ENCODE assay signal across 10 cellular contexts in the genomic region with DNA sequence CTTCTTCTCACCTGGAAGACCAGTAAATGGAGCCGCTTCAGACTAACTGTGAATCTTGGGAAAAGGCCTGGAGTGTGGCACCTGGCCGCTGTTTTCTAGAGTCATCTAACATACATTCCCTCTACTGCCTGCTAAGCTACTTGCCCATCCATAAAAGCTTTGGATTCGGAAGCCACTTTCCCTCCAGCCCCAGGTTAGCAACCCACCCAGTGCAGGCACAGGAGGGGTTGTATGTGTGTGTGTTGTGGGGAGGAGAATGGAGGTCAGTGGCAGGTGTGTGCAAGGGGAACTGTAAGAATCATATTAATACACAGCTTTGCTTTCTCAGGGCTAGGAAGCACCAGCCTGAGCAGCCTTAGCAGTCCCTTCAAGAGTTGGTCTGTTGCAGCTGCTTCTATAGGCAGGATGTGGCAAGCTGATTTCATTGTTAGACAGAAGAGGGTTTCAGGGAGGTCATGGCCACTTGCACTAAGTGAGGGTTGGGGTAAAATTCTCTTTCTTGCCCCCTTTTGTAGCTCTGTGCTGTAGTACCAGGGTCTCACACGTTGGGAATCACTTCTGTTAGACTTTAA.
DNase-seq lines count a peak whose midpoint lies in the region; ATAC-seq and TF ChIP-seq lines count a peak whose summit lies in the region.
"Had no signal": no experiment of that assay in that cellular context is flagged by ENCODE, and none has a peak within 500 bp of the region (broad histone marks: within the 10 kb centered on the region; RNA-seq: fewer than 3 reads in every experiment).

No MANE protein-coding gene starts in this region.

- no peak for TF ChIP-seq CTCF in DND-41 (IDR thresholded peaks at IDR 0.05; ENCODE audit: borderline replicate concordance, extremely low read depth, low read length, poor library complexity, severe bottlenecking)

- peaks cover 3% of the 10 kb centered on the region for H3K9me3 ChIP-seq in DND-41 (ENCODE audit: insufficient read depth, low read length, severe bottlenecking)
- H3K9me3 ChIP-seq: esophagus squamous epithelium had no signal

- H3K27me3 ChIP-seq in DND-41 (ENCODE audit: insufficient read depth, low read length, poor library complexity) = no peaks in the 10 kb centered on the region
- H3K27me3 ChIP-seq: esophagus squamous epithelium had no signal

- H3K27ac ChIP-seq in DND-41 (ENCODE audit: low read length) = peak overlapping the region; percentile 23; the same call in 1 of the 2 replicates
- H3K27ac ChIP-seq: esophagus squamous epithelium had no signal

- H3K4me2 ChIP-seq in DND-41 (ENCODE audit: insufficient read depth, low read length) = no peak overlapping the region

- H3K36me3 ChIP-seq in DND-41 (ENCODE audit: insufficient read depth, low read length) = peaks cover 37% of the 10 kb centered on the region

- peak; percentile 54 for DNase-seq in DND-41
- no peak for DNase-seq in NCI-H510A (lab: John Stamatoyannopoulos, UW)
- DNase-seq in SW 1271 (lab: John Stamatoyannopoulos, UW) = no peak
- DNase-seq in activated CD8-positive, alpha-beta memory T cell treated with anti-CD3 and anti-CD28 coated beads for 24 hours = no peak
- no peak for DNase-seq in NCI-H128 (lab: John Stamatoyannopoulos, UW; ENCODE audit: unreplicated experiment)
- DNase-seq: esophagus squamous epithelium, KG1 had no signal

- H3K4me1 ChIP-seq in DND-41 (ENCODE audit: insufficient read depth, low read length) = peaks cover 14% of the 10 kb centered on the region
- H3K4me1 ChIP-seq: esophagus squamous epithelium had no signal

- ATAC-seq in DND-41 (ENCODE audit: insufficient read depth, low read depth) (peak; percentile 96), GM19043 (IDR thresholded peaks at IDR 0.05; ENCODE audit: low read depth, unreplicated experiment) (peak; percentile 86), HG02840 (IDR thresholded peaks at IDR 0.05; ENCODE audit: low FRiP score, unreplicated experiment) (peak; percentile 75), HG03571 (IDR thresholded peaks at IDR 0.05; ENCODE audit: unreplicated experiment) (peak; percentile 60)

- H3K79me2 ChIP-seq in DND-41 (ENCODE audit: insufficient read depth, low read length) = peaks cover 52% of the 10 kb centered on the region

- H4K20me1 ChIP-seq in DND-41 (ENCODE audit: insufficient read depth, low read length) = peaks cover 12% of the 10 kb centered on the region; the same call in 1 of the 2 replicates

- no peak overlapping the region for H3K4me3 ChIP-seq in DND-41 (ENCODE audit: low read depth in 1 of 2, low read length in 2 of 2)
- H3K4me3 ChIP-seq: esophagus squamous epithelium had no signal

- no peak overlapping the region for H2AFZ ChIP-seq in DND-41 (ENCODE audit: low read depth, low read length)

- H3K9ac ChIP-seq in DND-41 (ENCODE audit: low read depth, low read length) = no peak overlapping the region
